Comparison of ENCODE assay signal across 29 cellular contexts in the genomic region with DNA sequence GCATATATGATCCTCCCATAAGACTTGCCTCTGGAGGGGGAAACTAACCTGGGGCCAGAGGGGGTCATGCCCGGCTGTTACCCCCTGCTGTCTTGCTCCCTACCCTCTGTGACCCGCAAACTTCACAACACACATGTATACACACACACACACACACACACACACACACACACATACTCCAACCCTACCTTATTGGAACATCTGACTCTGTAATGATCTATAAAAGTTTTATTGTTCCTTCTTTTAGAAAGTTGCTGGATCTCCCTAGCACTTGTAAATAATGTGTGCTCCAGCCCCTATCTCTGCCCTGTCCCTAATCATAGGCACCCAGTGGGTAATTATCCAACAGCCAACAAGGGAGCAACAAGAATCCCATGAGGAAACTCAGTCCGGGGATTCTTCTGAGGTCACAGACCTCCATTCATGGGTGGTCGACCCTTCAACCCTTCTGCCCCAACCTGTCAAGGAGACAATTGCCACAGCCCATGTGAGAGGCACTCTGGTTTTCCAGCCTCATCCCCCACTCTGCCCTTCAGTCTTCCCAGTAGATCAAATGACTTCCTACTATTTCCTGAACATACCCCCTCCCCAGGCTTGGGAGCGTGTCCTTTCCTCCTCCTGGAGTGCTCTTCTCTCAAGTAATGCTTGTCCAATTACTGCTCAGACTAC.
"Had no signal": no experiment of that assay in that cellular context is flagged by ENCODE, and none has a peak within 500 bp of the region (broad histone marks: within the 10 kb centered on the region; RNA-seq: fewer than 3 reads in every experiment).

No MANE protein-coding gene starts in this region.

- H3K4me3 Mint-ChIP-seq: memory B cell; naive thymus-derived CD4-positive, alpha-beta T cell; nephron; stimulated activated effector memory CD8-positive, alpha-beta T cell treated with anti-CD3 and anti-CD28 coated beads, Interleukin-12 subunit alpha, Interleukin-12 subunit beta, amount 100 ng/mL, for 72 hours had no signal

- H3K36me3 Mint-ChIP-seq: naive thymus-derived CD4-positive, alpha-beta T cell; stimulated activated effector memory CD8-positive, alpha-beta T cell treated with anti-CD3 and anti-CD28 coated beads, Interleukin-12 subunit alpha, Interleukin-12 subunit beta, amount 100 ng/mL, for 72 hours had no signal

- DNase-seq: cerebellar nuclear complex; dermis blood vessel endothelial cell; effector memory CD4-positive, alpha-beta T cell; erythroblast; esophagus squamous epithelium; hypothalamus; naive thymus-derived CD4-positive, alpha-beta T cell; nucleus accumbens; ovary; posterior cingulate gyrus; psoas muscle; right cardiac atrium; sigmoid colon; stimulated activated CD4-positive, alpha-beta T cell treated with anti-CD3 and anti-CD28 coated beads, Interleukin-2, amount 100 ng/mL, for 24 hours; stimulated activated CD4-positive, alpha-beta T cell treated with anti-CD3 and anti-CD28 coated beads, Interleukin-4, amount 100 ng/mL, for 24 hours; stimulated activated naive CD4-positive, alpha-beta T cell treated with Interleukin-2 at 50 U/mL for 16 hours; substantia nigra; testis; upper lobe of right lung; uterus had no signal

- H3K36me3 ChIP-seq: esophagus squamous epithelium, ovary, sigmoid colon, tibial nerve, upper lobe of right lung, uterus had no signal

- H3K27me3 ChIP-seq: esophagus squamous epithelium, ovary, sigmoid colon, testis, tibial nerve, upper lobe of right lung, uterus had no signal

- H3K27ac Mint-ChIP-seq: memory B cell; naive thymus-derived CD4-positive, alpha-beta T cell; nephron; stimulated activated effector memory CD8-positive, alpha-beta T cell treated with anti-CD3 and anti-CD28 coated beads, Interleukin-12 subunit alpha, Interleukin-12 subunit beta, amount 100 ng/mL, for 72 hours had no signal

- FAIRE-seq: endometrium, frontal cortex, keratinocyte had no signal

- H3K27ac ChIP-seq: esophagus squamous epithelium, ovary, psoas muscle, sigmoid colon, testis, tibial nerve, upper lobe of right lung, uterus had no signal

- H3K4me1 Mint-ChIP-seq: naive thymus-derived CD4-positive, alpha-beta T cell; stimulated activated effector memory CD8-positive, alpha-beta T cell treated with anti-CD3 and anti-CD28 coated beads, Interleukin-12 subunit alpha, Interleukin-12 subunit beta, amount 100 ng/mL, for 72 hours had no signal

- H3K9me3 ChIP-seq: esophagus squamous epithelium, ovary, psoas muscle, sigmoid colon, testis, tibial nerve, upper lobe of right lung, uterus had no signal

- ATAC-seq: left lobe of liver; naive thymus-derived CD4-positive, alpha-beta T cell; psoas muscle; right cardiac atrium; stimulated activated effector memory CD8-positive, alpha-beta T cell treated with anti-CD3 and anti-CD28 coated beads, Interleukin-12 subunit alpha, Interleukin-12 subunit beta, amount 100 ng/mL, for 72 hours; upper lobe of right lung had no signal

- H3K4me3 ChIP-seq: esophagus squamous epithelium, lung, ovary, psoas muscle, sigmoid colon, testis, tibial nerve, upper lobe of right lung, uterus had no signal

- H3K9me3 Mint-ChIP-seq: memory B cell; naive thymus-derived CD4-positive, alpha-beta T cell; nephron; stimulated activated effector memory CD8-positive, alpha-beta T cell treated with anti-CD3 and anti-CD28 coated beads, Interleukin-12 subunit alpha, Interleukin-12 subunit beta, amount 100 ng/mL, for 72 hours had no signal

- H3K4me1 ChIP-seq: psoas muscle, testis, upper lobe of right lung, uterus had no signal
